Comparison of ENCODE assay signal across 8 cellular contexts in genomic region chr7:87319154-87319581, GRCh38. TPM values are rescaled to one million over a fixed set of nuclear protein-coding genes. Genes with fewer than 3 reads are reported as not detected.
DNase-seq lines count a peak whose midpoint lies in the region; ATAC-seq and TF ChIP-seq lines count a peak whose summit lies in the region.
"Not testable (repeated sequence)": the region's sequence is repeated elsewhere in the genome, so short reads cannot be mapped to it uniquely, and the experiment has no call there.

No MANE protein-coding gene starts in this region.

- H3K4ac ChIP-seq in mesenchymal stem cell (ENCODE audit: low read depth in 1 of 2, low read length in 2 of 2), result not testable (repeated sequence)

- not testable (repeated sequence) for H3K4me1 Mint-ChIP-seq in IgD-negative memory B cell
- H3K4me1 Mint-ChIP-seq in activated T-cell treated with anti-CD3 and anti-CD28 coated beads, Interleukin-2, amount 50 U/mL, for 72 hours (ENCODE audit: low read depth), result peaks cover 29% of the 10 kb centered on the region
- H3K4me1 Mint-ChIP-seq in stimulated activated naive CD8-positive, alpha-beta T cell treated with anti-CD3 and anti-CD28 coated beads, Interleukin-15, amount 100 ng/mL, for 72 hours, result peaks cover 14% of the 10 kb centered on the region

- not testable (repeated sequence) for H4K91ac ChIP-seq in mesenchymal stem cell (ENCODE audit: low read length)

- H3K4me3 Mint-ChIP-seq in IgD-negative memory B cell, result peak overlapping the region; percentile 27 to 92 (median 72)
- H3K4me3 Mint-ChIP-seq in activated T-cell treated with anti-CD3 and anti-CD28 coated beads, Interleukin-2, amount 50 U/mL, for 72 hours, result peak overlapping the region in 1 of 2 donors; percentile 44
- peak overlapping the region; percentile 24 to 46 for H3K4me3 Mint-ChIP-seq in stimulated activated naive CD8-positive, alpha-beta T cell treated with anti-CD3 and anti-CD28 coated beads, Interleukin-15, amount 100 ng/mL, for 72 hours

- H2AK5ac ChIP-seq in mesenchymal stem cell (ENCODE audit: low read length, severe bottlenecking), result not testable (repeated sequence)

- not testable (repeated sequence) for H3K36me3 ChIP-seq in mesenchymal stem cell (ENCODE audit: control insufficient read depth in 1 of 2, insufficient read depth in 2 of 2, low read depth in 1 of 2, low read length in 2 of 2)

- H3K4me2 ChIP-seq in mesenchymal stem cell (ENCODE audit: low read length, poor library complexity, severe bottlenecking), result not testable (repeated sequence)

- peak overlapping the region in 1 of 2 experiments; percentile 32 for H3K14ac ChIP-seq in mesenchymal stem cell (ENCODE audit: low read length in 2 of 2)

- in situ Hi-C loops in Caki2 (cut with HindIII; ENCODE audit: low pct_unique_long_range_greater_than_20kb, low sequenced_read_pairs), result not testable (repeated sequence)

- not testable (repeated sequence) for TF ChIP-seq CTCF in epithelial cell of esophagus (IDR thresholded peaks at IDR 0.05; ENCODE audit: insufficient read depth, low read depth, low read length, missing control alignments)

- peak; percentile 10; the same call in 1 of the 3 replicates for ATAC-seq in SK-N-SH treated with all-trans-retinoic acid at 6 μM for 48 hours
- peak in 1 of 2 donors; percentile 54 for ATAC-seq in activated T-cell treated with anti-CD3 and anti-CD28 coated beads, Interleukin-2, amount 50 U/mL, for 72 hours (replicated peaks in 1 of 2)
- not testable (repeated sequence) for ATAC-seq in stimulated activated naive CD8-positive, alpha-beta T cell treated with anti-CD3 and anti-CD28 coated beads, Interleukin-15, amount 100 ng/mL, for 72 hours

- H2AFZ ChIP-seq in mesenchymal stem cell (ENCODE audit: low read depth, low read length), result peak overlapping the region; percentile 23

- H3K18ac ChIP-seq in mesenchymal stem cell (ENCODE audit: low read depth in 1 of 2, low read length in 2 of 2), result peak overlapping the region; percentile 29 to 62

- 78% methylated on average over 8 of the region's 8 CpGs for WGBS in mesenchymal stem cell

- H4K8ac ChIP-seq in mesenchymal stem cell (ENCODE audit: low read length), result peak overlapping the region; percentile 30

- not testable (repeated sequence) for H2BK12ac ChIP-seq in mesenchymal stem cell (ENCODE audit: low read length in 2 of 2)

- H3K9ac ChIP-seq in mesenchymal stem cell (ENCODE audit: low read length), result not testable (repeated sequence)

- not testable (repeated sequence) for H3K79me1 ChIP-seq in mesenchymal stem cell (replicated peaks; ENCODE audit: low read length, poor library complexity, severe bottlenecking)

- not testable (repeated sequence) for H3K9me3 Mint-ChIP-seq in IgD-negative memory B cell; activated T-cell treated with anti-CD3 and anti-CD28 coated beads, Interleukin-2, amount 50 U/mL, for 72 hours
- H3K9me3 Mint-ChIP-seq in stimulated activated naive CD8-positive, alpha-beta T cell treated with anti-CD3 and anti-CD28 coated beads, Interleukin-15, amount 100 ng/mL, for 72 hours, result peaks cover 0 to 12% of the 10 kb centered on the region in 2 donors

- not testable (repeated sequence) for H2BK5ac ChIP-seq in mesenchymal stem cell (ENCODE audit: low read depth, low read length, poor library complexity, severe bottlenecking)

- not testable (repeated sequence) for H3K4me1 ChIP-seq in mesenchymal stem cell (ENCODE audit: control insufficient read depth, insufficient read depth, low read depth, low read length)

- H3K27ac Mint-ChIP-seq in IgD-negative memory B cell, result peak overlapping the region in 1 of 3 donors; percentile 39
- peak overlapping the region; percentile 61 for H3K27ac Mint-ChIP-seq in activated T-cell treated with anti-CD3 and anti-CD28 coated beads, Interleukin-2, amount 50 U/mL, for 72 hours
- not testable (repeated sequence) for H3K27ac Mint-ChIP-seq in stimulated activated naive CD8-positive, alpha-beta T cell treated with anti-CD3 and anti-CD28 coated beads, Interleukin-15, amount 100 ng/mL, for 72 hours

- not testable (repeated sequence) for H3K23ac ChIP-seq in mesenchymal stem cell (ENCODE audit: low read length in 2 of 2)

- not testable (repeated sequence) for H3K27ac ChIP-seq in mesenchymal stem cell (ENCODE audit: low read length, poor library complexity, severe bottlenecking)

- not testable (repeated sequence) for H2BK120ac ChIP-seq in mesenchymal stem cell (ENCODE audit: low read depth, low read length)

- not testable (repeated sequence) for H3K36me3 Mint-ChIP-seq in IgD-negative memory B cell; activated T-cell treated with anti-CD3 and anti-CD28 coated beads, Interleukin-2, amount 50 U/mL, for 72 hours (ENCODE audit: insufficient read depth in 2 of 2)

- peak overlapping the region; percentile 51 for H3K4me3 ChIP-seq in epithelial cell of esophagus (ENCODE audit: low read length)
- not testable (repeated sequence) for H3K4me3 ChIP-seq in mesenchymal stem cell (ENCODE audit: insufficient read depth in 1 of 2, low read depth in 1 of 2, low read length in 2 of 2)

- H3K27me3 Mint-ChIP-seq in IgD-negative memory B cell; activated T-cell treated with anti-CD3 and anti-CD28 coated beads, Interleukin-2, amount 50 U/mL, for 72 hours (ENCODE audit: low read depth); stimulated activated naive CD8-positive, alpha-beta T cell treated with anti-CD3 and anti-CD28 coated beads, Interleukin-15, amount 100 ng/mL, for 72 hours: not testable (repeated sequence)

- not testable (repeated sequence) for H3K9me3 ChIP-seq in mesenchymal stem cell (ENCODE audit: control insufficient read depth, low read length)

- DNase-seq in Caki2 (ENCODE audit: low read depth), result peak; percentile 12
- peak; percentile 62 for DNase-seq in NCI-H2227 treated with DMSO at 0.1 percent for 48 hours (lab: John Stamatoyannopoulos, UW)
- peak in 1 of 2 donors; percentile 21 for DNase-seq in activated T-cell treated with anti-CD3 and anti-CD28 coated beads, Interleukin-2, amount 50 U/mL, for 72 hours
- DNase-seq in epithelial cell of esophagus (ENCODE audit: low read depth), result peak; percentile 69
- DNase-seq in mesenchymal stem cell; stimulated activated naive CD8-positive, alpha-beta T cell treated with anti-CD3 and anti-CD28 coated beads, Interleukin-15, amount 100 ng/mL, for 72 hours: not testable (repeated sequence)

- H2BK15ac ChIP-seq in mesenchymal stem cell (ENCODE audit: low read depth, poor library complexity, severe bottlenecking), result not testable (repeated sequence)

- not testable (repeated sequence) for H3K27me3 ChIP-seq in mesenchymal stem cell (ENCODE audit: control insufficient read depth in 1 of 2, insufficient read depth in 1 of 2, low read length in 2 of 2)

RNA-seq across cellular contexts. Expression of gene CROT, which starts 26.3 kb away (rescaled TPM):
- 1.0 and 8.6 TPM in 2 replicates for total RNA-seq in Caki2 (2014; rRNA removed; shearing (Covaris generic); ENCODE audit: low replicate concordance)
- 2.7 TPM for polyA plus RNA-seq in IgD-negative memory B cell
- total RNA-seq in activated T-cell treated with anti-CD3 and anti-CD28 coated beads, Interleukin-2, amount 50 U/mL, for 72 hours, result 10 to 100 TPM in 1 of 2 donors, 1 to 10 TPM in 1; 9.6 to 12.6 TPM
- 7.3 TPM for polyA plus RNA-seq in mesenchymal stem cell (2013, experiment 1 of 2)
- polyA plus RNA-seq in mesenchymal stem cell (2013, experiment 2 of 2), result 7.8 TPM
